ENCODE assay signal across 1 cellular context in the genomic region with DNA sequence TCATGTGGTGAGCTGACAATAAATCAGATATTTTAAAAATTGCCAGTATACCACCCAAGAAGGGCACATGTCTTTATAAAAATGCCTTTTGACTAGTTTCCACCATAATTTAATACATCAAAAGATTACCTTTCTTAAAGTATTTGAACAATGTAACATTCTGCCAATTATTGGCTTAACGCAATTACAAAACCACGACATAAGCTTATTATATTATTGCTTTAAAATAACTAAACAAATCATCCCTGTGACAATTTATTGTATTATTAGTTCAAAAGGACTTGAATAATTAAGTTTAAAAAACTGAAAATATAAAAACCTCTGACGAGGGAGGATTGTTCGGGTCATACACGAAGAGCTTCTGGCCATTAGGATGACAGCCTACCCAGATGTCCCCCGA.
TF ChIP-seq lines count a peak whose summit lies in the region.

No MANE protein-coding gene starts in this region.

TF ChIP-seq in SK-N-SH, 30 proteins besides CTCF, POLR2A, EP300 and RAD21 (continued from another document):
- TF ChIP-seq JUND (IDR thresholded peaks at IDR 0.05) (no peak), FOXJ3 (CRISPR knock-in tag; IDR thresholded peaks at IDR 0.05) (no peak), SIN3A (IDR thresholded peaks at IDR 0.05; ENCODE audit: borderline replicate concordance, low read depth, low read length) (no peak), YY1 (IDR thresholded peaks at IDR 0.05; ENCODE audit: low read depth) (no peak), RFX5 (IDR thresholded peaks at IDR 0.05; ENCODE audit: low read length) (no peak), FOSL2 (IDR thresholded peaks at IDR 0.05; ENCODE audit: borderline replicate concordance, low read depth) (no peak), EZH2phosphoT487 (IDR thresholded peaks at IDR 0.05; ENCODE audit: borderline replicate concordance, low read depth) (no peak)
- TF ChIP-seq, protein P1, sequence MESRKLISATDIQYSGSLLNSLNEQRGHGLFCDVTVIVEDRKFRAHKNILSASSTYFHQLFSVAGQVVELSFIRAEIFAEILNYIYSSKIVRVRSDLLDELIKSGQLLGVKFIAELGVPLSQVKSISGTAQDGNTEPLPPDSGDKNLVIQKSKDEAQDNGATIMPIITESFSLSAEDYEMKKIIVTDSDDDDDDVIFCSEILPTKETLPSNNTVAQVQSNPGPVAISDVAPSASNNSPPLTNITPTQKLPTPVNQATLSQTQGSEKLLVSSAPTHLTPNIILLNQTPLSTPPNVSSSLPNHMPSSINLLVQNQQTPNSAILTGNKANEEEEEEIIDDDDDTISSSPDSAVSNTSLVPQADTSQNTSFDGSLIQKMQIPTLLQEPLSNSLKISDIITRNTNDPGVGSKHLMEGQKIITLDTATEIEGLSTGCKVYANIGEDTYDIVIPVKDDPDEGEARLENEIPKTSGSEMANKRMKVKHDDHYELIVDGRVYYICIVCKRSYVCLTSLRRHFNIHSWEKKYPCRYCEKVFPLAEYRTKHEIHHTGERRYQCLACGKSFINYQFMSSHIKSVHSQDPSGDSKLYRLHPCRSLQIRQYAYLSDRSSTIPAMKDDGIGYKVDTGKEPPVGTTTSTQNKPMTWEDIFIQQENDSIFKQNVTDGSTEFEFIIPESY (IDR thresholded peaks at IDR 0.05; ENCODE audit: borderline replicate concordance, low read depth), result no peak
- TF ChIP-seq, protein P2, sequence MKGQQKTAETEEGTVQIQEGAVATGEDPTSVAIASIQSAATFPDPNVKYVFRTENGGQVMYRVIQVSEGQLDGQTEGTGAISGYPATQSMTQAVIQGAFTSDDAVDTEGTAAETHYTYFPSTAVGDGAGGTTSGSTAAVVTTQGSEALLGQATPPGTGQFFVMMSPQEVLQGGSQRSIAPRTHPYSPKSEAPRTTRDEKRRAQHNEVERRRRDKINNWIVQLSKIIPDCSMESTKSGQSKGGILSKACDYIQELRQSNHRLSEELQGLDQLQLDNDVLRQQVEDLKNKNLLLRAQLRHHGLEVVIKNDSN (IDR thresholded peaks at IDR 0.05; ENCODE audit: borderline replicate concordance, low read depth), result no peak
- TF ChIP-seq, protein P3, sequence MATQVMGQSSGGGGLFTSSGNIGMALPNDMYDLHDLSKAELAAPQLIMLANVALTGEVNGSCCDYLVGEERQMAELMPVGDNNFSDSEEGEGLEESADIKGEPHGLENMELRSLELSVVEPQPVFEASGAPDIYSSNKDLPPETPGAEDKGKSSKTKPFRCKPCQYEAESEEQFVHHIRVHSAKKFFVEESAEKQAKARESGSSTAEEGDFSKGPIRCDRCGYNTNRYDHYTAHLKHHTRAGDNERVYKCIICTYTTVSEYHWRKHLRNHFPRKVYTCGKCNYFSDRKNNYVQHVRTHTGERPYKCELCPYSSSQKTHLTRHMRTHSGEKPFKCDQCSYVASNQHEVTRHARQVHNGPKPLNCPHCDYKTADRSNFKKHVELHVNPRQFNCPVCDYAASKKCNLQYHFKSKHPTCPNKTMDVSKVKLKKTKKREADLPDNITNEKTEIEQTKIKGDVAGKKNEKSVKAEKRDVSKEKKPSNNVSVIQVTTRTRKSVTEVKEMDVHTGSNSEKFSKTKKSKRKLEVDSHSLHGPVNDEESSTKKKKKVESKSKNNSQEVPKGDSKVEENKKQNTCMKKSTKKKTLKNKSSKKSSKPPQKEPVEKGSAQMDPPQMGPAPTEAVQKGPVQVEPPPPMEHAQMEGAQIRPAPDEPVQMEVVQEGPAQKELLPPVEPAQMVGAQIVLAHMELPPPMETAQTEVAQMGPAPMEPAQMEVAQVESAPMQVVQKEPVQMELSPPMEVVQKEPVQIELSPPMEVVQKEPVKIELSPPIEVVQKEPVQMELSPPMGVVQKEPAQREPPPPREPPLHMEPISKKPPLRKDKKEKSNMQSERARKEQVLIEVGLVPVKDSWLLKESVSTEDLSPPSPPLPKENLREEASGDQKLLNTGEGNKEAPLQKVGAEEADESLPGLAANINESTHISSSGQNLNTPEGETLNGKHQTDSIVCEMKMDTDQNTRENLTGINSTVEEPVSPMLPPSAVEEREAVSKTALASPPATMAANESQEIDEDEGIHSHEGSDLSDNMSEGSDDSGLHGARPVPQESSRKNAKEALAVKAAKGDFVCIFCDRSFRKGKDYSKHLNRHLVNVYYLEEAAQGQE (IDR thresholded peaks at IDR 0.05; ENCODE audit: low read depth, low read length), result no peak
